ENCODE assay signal across 2 cellular contexts in the genomic region with DNA sequence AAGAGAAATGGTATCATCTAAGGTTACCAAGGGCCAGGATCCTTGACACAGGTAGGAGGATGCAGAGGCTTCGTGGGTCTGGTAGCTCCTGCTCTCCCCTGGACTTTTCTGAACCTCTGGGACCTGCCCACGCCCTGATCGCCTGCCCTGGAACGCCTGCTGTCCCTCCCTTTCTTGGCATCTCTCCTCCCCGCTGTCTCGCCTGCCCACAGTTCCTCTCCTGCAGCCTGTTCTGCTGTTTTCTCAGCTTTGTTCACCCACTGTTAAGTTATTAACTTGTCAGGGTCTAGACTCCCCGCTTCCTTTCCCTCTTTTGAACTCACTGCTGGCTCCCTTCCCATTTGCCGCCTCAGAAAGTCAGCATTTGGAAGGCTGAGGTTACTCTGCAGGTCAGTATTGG.
TF ChIP-seq lines count a peak whose summit lies in the region.

No MANE protein-coding gene starts in this region.

TF ChIP-seq in endothelial cell of umbilical vein, 7 proteins besides CTCF, POLR2A, EP300 and RAD21:
- TF ChIP-seq GATA2 (IDR thresholded peaks at IDR 0.05; ENCODE audit: insufficient read depth, insufficient read length, low read depth, low read length) (no peak), EZH2 (IDR thresholded peaks at IDR 0.05; ENCODE audit: borderline replicate concordance, low read depth, low read length, severe bottlenecking) (no peak), POLR2AphosphoS5 (IDR thresholded peaks at IDR 0.05; ENCODE audit: insufficient read depth, low read depth, low read length) (no peak), JUN (IDR thresholded peaks at IDR 0.05; ENCODE audit: borderline replicate concordance, insufficient read depth, insufficient read length, low read depth) (no peak), MYC (IDR thresholded peaks at IDR 0.05; ENCODE audit: low read depth, low read length) (no peak), FOS (IDR thresholded peaks at IDR 0.05; ENCODE audit: borderline replicate concordance, insufficient read depth, low read length) (no peak)
- TF ChIP-seq, protein P1, sequence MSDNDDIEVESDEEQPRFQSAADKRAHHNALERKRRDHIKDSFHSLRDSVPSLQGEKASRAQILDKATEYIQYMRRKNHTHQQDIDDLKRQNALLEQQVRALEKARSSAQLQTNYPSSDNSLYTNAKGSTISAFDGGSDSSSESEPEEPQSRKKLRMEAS (IDR thresholded peaks at IDR 0.05; ENCODE audit: insufficient read depth, insufficient read length) = no peak

TF ChIP-seq in SK-N-SH, 30 proteins besides CTCF, POLR2A, EP300 and RAD21:
- no peak for TF ChIP-seq RXRA (IDR thresholded peaks at IDR 0.05; ENCODE audit: borderline replicate concordance, low read depth)
- TF ChIP-seq SIN3A (IDR thresholded peaks at IDR 0.05; ENCODE audit: borderline replicate concordance, low read depth, low read length) = no peak
